ENCODE assay signal across 1 cellular context in the genomic region with DNA sequence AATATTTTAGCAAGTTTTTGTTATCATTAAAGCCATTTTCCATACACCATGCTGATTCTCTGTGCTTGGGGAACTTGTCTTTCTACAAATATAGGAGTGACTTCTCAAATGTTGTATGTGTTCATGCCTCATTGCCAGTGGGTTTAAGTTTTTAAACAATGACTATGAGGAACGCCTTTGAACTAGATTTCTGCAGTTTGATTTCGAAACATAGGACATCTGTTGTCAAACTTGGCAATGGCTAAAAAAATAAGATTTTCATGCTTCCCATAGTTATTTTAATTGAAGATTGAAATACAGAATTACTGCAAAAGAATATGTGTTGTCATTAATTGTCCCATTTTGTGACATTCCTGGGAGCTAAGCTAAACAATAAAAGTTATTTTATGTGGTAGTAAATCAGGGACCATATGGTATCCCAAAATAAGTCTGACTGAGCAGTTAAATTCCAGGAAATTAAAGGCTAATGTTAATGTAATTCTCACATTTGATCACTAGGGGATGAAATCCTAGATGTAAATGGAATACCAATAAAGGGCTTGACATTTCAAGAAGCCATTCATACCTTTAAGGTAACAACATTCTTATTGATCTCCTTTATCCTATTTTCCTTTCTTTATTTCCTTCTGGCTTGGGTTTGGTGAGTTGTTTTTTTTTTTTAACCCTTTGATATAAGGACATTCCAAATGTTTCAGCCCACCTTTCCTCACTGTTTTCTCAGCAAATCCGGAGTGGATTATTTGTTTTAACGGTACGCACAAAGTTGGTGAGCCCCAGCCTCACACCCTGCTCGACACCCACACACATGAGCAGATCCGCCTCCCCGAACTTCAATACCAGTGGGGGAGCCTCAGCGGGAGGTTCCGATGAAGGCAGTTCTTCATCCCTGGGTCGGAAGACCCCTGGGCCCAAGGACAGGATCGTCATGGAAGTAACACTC.
A peak's percentile ranks its signal among the peaks of the same experiment; 100 is the strongest.
TF ChIP-seq lines count a peak whose summit lies in the region.

No MANE protein-coding gene starts in this region.

TF ChIP-seq in HEK293T, 16 proteins besides CTCF, POLR2A, EP300 and RAD21:
- no peak for TF ChIP-seq HDGF (IDR thresholded peaks at IDR 0.05; ENCODE audit: borderline replicate concordance)
- TF ChIP-seq ARNT (IDR thresholded peaks at IDR 0.05) = no peak
- TF ChIP-seq, protein P1, sequence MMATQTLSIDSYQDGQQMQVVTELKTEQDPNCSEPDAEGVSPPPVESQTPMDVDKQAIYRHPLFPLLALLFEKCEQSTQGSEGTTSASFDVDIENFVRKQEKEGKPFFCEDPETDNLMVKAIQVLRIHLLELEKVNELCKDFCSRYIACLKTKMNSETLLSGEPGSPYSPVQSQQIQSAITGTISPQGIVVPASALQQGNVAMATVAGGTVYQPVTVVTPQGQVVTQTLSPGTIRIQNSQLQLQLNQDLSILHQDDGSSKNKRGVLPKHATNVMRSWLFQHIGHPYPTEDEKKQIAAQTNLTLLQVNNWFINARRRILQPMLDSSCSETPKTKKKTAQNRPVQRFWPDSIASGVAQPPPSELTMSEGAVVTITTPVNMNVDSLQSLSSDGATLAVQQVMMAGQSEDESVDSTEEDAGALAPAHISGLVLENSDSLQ (IDR thresholded peaks at IDR 0.05) = peak; percentile 29; the same call in 1 of the 2 replicates
TF ChIP-seq in HEK293T: peak in this region for 1.
